ENCODE assay signal across 12 cellular contexts in genomic region chr6:26214826-26215199, GRCh38.
DNase-seq lines count a peak whose midpoint lies in the region; ATAC-seq and TF ChIP-seq lines count a peak whose summit lies in the region.
"Had no signal": no experiment of that assay in that cellular context is flagged by ENCODE, and none has a peak within 500 bp of the region (broad histone marks: within the 10 kb centered on the region; RNA-seq: fewer than 3 reads in every experiment).

No MANE protein-coding gene starts in this region.

- POLR2A ChIA-PET in MCF 10A (lab: Yijun Ruan, JAX), result interaction anchor here (1.1 to 8.5 kb wide), 25 partner anchors 10 to 1623 kb away, joined by 3 to 443 read pairs (median 54); a partner anchor contains a TSS
- POLR2A ChIA-PET in PC-3 (lab: Charles Lee; ENCODE audit: unreplicated experiment), result interaction anchor here (0.5 to 2.9 kb wide), 5 partner anchors 52 to 932 kb away, joined by 3 to 66 read pairs (median 4); a partner anchor contains a TSS

- no peak overlapping the region for H3K27ac Mint-ChIP-seq in MCF 10A (ENCODE audit: low read depth, unreplicated experiment)
- H3K27ac Mint-ChIP-seq: nephron had no signal

- H3K4me2 ChIP-seq in PC-3 (ENCODE audit: low read length) (peak overlapping the region; percentile 78), fibroblast of lung (ENCODE audit: extremely low read depth, insufficient read depth, low read length) (peak overlapping the region; percentile 94), skeletal muscle satellite cell (ENCODE audit: low read length) (peak overlapping the region; percentile 69)

- H4K20me1 ChIP-seq in PC-3 (ENCODE audit: low read length) (0 out of 2 replicates have a peak, but pooled peaks cover 5% of the 10 kb centered on the region), fibroblast of lung (ENCODE audit: control insufficient read depth, extremely low read depth, insufficient read depth, low read length) (no peaks in the 10 kb centered on the region)

- H3K36me3 ChIP-seq in breast epithelium (no peaks in the 10 kb centered on the region), PC-3 (ENCODE audit: low read depth, low read length) (no peaks in the 10 kb centered on the region), fibroblast of lung (ENCODE audit: control insufficient read depth, insufficient read depth, low read length) (no peaks in the 10 kb centered on the region), skeletal muscle satellite cell (ENCODE audit: insufficient read depth, low read length) (no peaks in the 10 kb centered on the region)
- H3K36me3 ChIP-seq: transverse colon had no signal

- H3K4me3 ChIP-seq in breast epithelium (peak overlapping the region in 2 of 3 donors; percentile 62 to 83), PC-3 (ENCODE audit: low read length) (peak overlapping the region; percentile 86), fibroblast of lung (replicated peaks in 1 of 4; ENCODE audit: control extremely low read depth in 1 of 4, insufficient read depth in 1 of 4, low read depth in 3 of 4, low read length in 4 of 4) (peak overlapping the region in 2 of 4 experiments; percentile 74 to 75), skeletal muscle satellite cell (ENCODE audit: low read length) (no peak overlapping the region)

- no peaks in the 10 kb centered on the region for H3K36me3 Mint-ChIP-seq in MCF 10A (ENCODE audit: insufficient read depth, unreplicated experiment)

- no peaks in the 10 kb centered on the region for H3K9me2 ChIP-seq in PC-3 (replicated peaks; ENCODE audit: low read length)

- intact Hi-C loops in breast epithelium (cut with DNase I; ENCODE audit: low total_unique reads), result no loop called here
- intact Hi-C loops in MCF 10A (cut with micrococcal nuclease), result loop anchor here (5.0 kb wide), 3 partner anchors 97 to 932 kb away; partner anchors contain the start of gene ABT1
- intact Hi-C loops in PC-3 (cut with micrococcal nuclease), result loop anchor here (5.0 kb wide), 5 partner anchors 158 to 1607 kb away; partner anchors contain the start of gene HMGN4

- no TSS peak for BruUV-seq in MCF 10A (replicated peaks; lab: Mats Ljungman, UMichigan)
- BruUV-seq in PC-3 (replicated peaks; lab: Mats Ljungman, UMichigan), result no TSS peak

- DNase-seq in breast epithelium (ENCODE audit: low spot score in 2 of 2) (no peak), MCF 10A (ENCODE audit: unreplicated experiment) (no peak), PC-3 (no peak), fibroblast of lung (ENCODE audit: low read depth in 2 of 2) (no peak), ACHN (no peak)
- DNase-seq: cortex of kidney, NCI-H1417 treated with DMSO at 0.1 percent for 48 hours, transverse colon had no signal

- in situ Hi-C loops in ACHN (cut with HindIII; ENCODE audit: low pct_ligation_motif_present, low pct_unique_long_range_greater_than_20kb, low sequenced_read_pairs), result no loop called here

- no peaks in the 10 kb centered on the region for H3K9me3 Mint-ChIP-seq in MCF 10A (ENCODE audit: unreplicated experiment)
- H3K9me3 Mint-ChIP-seq: nephron had no signal

- H2AFZ ChIP-seq in PC-3 (ENCODE audit: low read length) (0 out of 2 replicates have a peak overlapping the region, but pooled peaks have one; percentile 33), fibroblast of lung (ENCODE audit: low read length) (no peak overlapping the region)

- H3K4me1 ChIP-seq in breast epithelium (no peaks in the 10 kb centered on the region), PC-3 (ENCODE audit: insufficient read depth, low read length) (peaks cover 6% of the 10 kb centered on the region; the same call in 1 of the 2 replicates), fibroblast of lung (ENCODE audit: control insufficient read depth, extremely low read depth, insufficient read depth, low read length) (peaks cover 2% of the 10 kb centered on the region), skeletal muscle satellite cell (ENCODE audit: control insufficient read depth, insufficient read depth, low read length) (peaks cover 4% of the 10 kb centered on the region)

- H3K9me3 ChIP-seq in breast epithelium (no peaks in the 10 kb centered on the region), PC-3 (ENCODE audit: low read length) (no peaks in the 10 kb centered on the region), fibroblast of lung (ENCODE audit: control insufficient read depth, insufficient read depth, low read depth, low read length) (no peaks in the 10 kb centered on the region), skeletal muscle satellite cell (replicated peaks; ENCODE audit: low read length) (no peaks in the 10 kb centered on the region)
- H3K9me3 ChIP-seq: transverse colon had no signal

- H3K79me2 ChIP-seq in PC-3 (ENCODE audit: low read length) (no peaks in the 10 kb centered on the region), fibroblast of lung (ENCODE audit: control insufficient read depth, insufficient read depth, low read length) (no peaks in the 10 kb centered on the region)

- H3K4me1 Mint-ChIP-seq in MCF 10A (ENCODE audit: insufficient read depth, unreplicated experiment), result no peaks in the 10 kb centered on the region

- CTCF ChIA-PET in MCF 10A (lab: Yijun Ruan, JAX), result interaction anchor here (0.6 to 1.2 kb wide), 4 partner anchors 8 to 398 kb away, joined by 3 to 6 read pairs (median 4); no protein-coding TSS in a partner anchor
- CTCF ChIA-PET in PC-3 (lab: Charles Lee), result interaction anchor here (0.5 kb wide), 1 partner anchor 108 kb away, joined by 3 read pairs; no protein-coding TSS in a partner anchor

- H3K27me3 ChIP-seq in breast epithelium, result no peaks in the 10 kb centered on the region
- H3K27me3 ChIP-seq in PC-3 (ENCODE audit: low read length), result no peaks in the 10 kb centered on the region
- H3K27me3 ChIP-seq in fibroblast of lung (ENCODE audit: control insufficient read depth, insufficient read depth, low read length), result no peaks in the 10 kb centered on the region
- peaks cover 4% of the 10 kb centered on the region for H3K27me3 ChIP-seq in skeletal muscle satellite cell (ENCODE audit: control insufficient read depth, insufficient read depth, low read length)
- H3K27me3 ChIP-seq: transverse colon had no signal

- ATAC-seq in PC-3, result no peak
- no peak for ATAC-seq in GM18502 (IDR thresholded peaks at IDR 0.05; ENCODE audit: poor library complexity, unreplicated experiment)
- ATAC-seq in HG02884 (IDR thresholded peaks at IDR 0.05; ENCODE audit: unreplicated experiment), result no peak

- TF ChIP-seq POLR2A in breast epithelium (IDR thresholded peaks at IDR 0.05), result no peak

- TF ChIP-seq CTCF in breast epithelium (IDR thresholded peaks at IDR 0.05), result no peak
- no peak for TF ChIP-seq CTCF in MCF 10A (IDR thresholded peaks at IDR 0.05; ENCODE audit: unreplicated experiment)
- no peak for TF ChIP-seq CTCF in PC-3 (conservative IDR thresholded peaks at IDR 0.05; ENCODE audit: low read depth, low read length)
- no peak for TF ChIP-seq CTCF in fibroblast of lung (conservative IDR thresholded peaks at IDR 0.05 in 1 of 2, IDR thresholded peaks at IDR 0.05 in 1 of 2; ENCODE audit: low read depth in 1 of 2, low read length in 2 of 2)

- no peaks in the 10 kb centered on the region for H3K27me3 Mint-ChIP-seq in MCF 10A (ENCODE audit: insufficient read depth, unreplicated experiment)

- no peak overlapping the region for H3K27ac ChIP-seq in breast epithelium
- H3K27ac ChIP-seq in PC-3 (ENCODE audit: low read length), result peak overlapping the region; percentile 10; the same call in 1 of the 2 replicates
- H3K27ac ChIP-seq in fibroblast of lung (ENCODE audit: insufficient read depth, low read length), result no peak overlapping the region

- H3K9ac ChIP-seq in PC-3 (ENCODE audit: low read length), result peak overlapping the region; percentile 72; the same call in 1 of the 2 replicates
- H3K9ac ChIP-seq in fibroblast of lung (ENCODE audit: insufficient read depth, low read length), result no peak overlapping the region
- H3K9ac ChIP-seq in skeletal muscle satellite cell (ENCODE audit: low read depth, low read length), result no peak overlapping the region

- H3K4me3 Mint-ChIP-seq in MCF 10A (ENCODE audit: unreplicated experiment), result no peak overlapping the region
- H3K4me3 Mint-ChIP-seq: nephron had no signal

- H3F3A ChIP-seq in PC-3 (ENCODE audit: low read length, unreplicated experiment), result peaks cover 14% of the 10 kb centered on the region
